ENCODE assay signal across 1 cellular context in the genomic region with DNA sequence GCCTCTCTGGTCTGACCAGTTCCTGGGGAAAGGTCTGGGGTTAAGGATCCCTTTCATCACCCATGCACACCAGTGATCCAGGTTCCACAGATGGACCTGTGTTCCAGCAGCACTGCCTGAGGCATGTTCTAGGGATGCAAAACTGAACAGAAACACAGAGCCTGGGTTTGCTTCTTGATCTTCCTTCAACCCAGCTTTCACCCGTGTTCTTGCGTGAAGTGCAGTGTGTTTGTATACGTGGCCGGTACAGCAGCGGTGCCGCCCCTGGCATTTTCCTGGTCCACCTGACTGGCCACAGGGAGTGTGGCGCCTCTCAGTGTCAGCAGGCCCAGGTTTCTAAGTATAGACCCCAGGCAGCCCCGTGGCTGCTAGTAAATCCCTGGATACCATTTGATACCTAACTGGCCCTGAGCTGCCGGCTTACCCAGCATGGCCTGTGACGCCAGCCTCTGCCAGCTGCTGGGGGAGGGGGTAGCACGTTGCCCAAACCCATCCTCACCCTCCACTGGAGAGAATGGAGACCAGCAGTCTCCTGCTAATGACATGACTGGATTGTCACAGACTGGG.
TF ChIP-seq lines count a peak whose summit lies in the region.

No MANE protein-coding gene starts in this region.

TF ChIP-seq in HEK293, 187 proteins besides CTCF, POLR2A, EP300 and RAD21:
- no peak for TF ChIP-seq ZXDB (tag by site-specific recombination; IDR thresholded peaks at IDR 0.05)
- no peak for TF ChIP-seq ZNF239 (tag by site-specific recombination; IDR thresholded peaks at IDR 0.05)
- 0 out of 2 replicates have a peak, but pooled peaks have one; percentile 16 for TF ChIP-seq HIC1 (tag by site-specific recombination; IDR thresholded peaks at IDR 0.05)
